ENCODE assay signal across 22 cellular contexts in the genomic region with DNA sequence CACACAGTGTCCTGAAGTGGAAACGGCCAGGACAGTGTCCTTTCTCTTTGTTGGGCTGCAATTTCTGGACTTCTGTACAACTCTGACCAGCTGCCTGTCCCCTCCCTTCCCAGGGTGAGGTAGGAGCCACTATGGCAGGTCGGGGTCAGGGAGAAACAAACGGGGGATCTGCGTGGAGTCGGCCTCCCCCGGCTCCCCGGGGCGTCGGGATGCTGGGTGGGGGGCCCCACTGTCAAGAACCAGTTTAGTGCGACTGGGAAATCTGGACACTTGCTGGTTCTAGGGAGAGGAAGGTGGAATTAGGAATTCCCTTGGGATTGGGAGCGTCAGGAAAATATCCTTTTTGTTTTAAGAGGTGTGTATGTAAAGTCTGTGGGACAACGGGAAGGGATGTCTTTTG. TPM values are rescaled to one million over a fixed set of nuclear protein-coding genes. Genes with fewer than 3 reads are reported as not detected.
A peak's percentile ranks its signal among the peaks of the same experiment; 100 is the strongest.
DNase-seq lines count a peak whose midpoint lies in the region; ATAC-seq and TF ChIP-seq lines count a peak whose summit lies in the region.
"Had no signal": no experiment of that assay in that cellular context is flagged by ENCODE, and none has a peak within 500 bp of the region (broad histone marks: within the 10 kb centered on the region; RNA-seq: fewer than 3 reads in every experiment).

No MANE protein-coding gene starts in this region.

- H3K9me3 Mint-ChIP-seq in activated CD8-positive, alpha-beta memory T cell treated with anti-CD3 and anti-CD28 coated beads, Interleukin-2, amount 10 ng/mL, durations not matched to agents 7 days and 5 days (ENCODE audit: low read depth) = no peaks in the 10 kb centered on the region
- H3K9me3 Mint-ChIP-seq: CD8-positive, alpha-beta T cell had no signal

- H3K27me3 Mint-ChIP-seq in activated CD8-positive, alpha-beta memory T cell treated with anti-CD3 and anti-CD28 coated beads, Interleukin-2, amount 10 ng/mL, durations not matched to agents 7 days and 5 days = peaks cover 16% of the 10 kb centered on the region

- TF ChIP-seq CTCF in BJ (IDR thresholded peaks at IDR 0.05; ENCODE audit: insufficient read depth, low read depth, low read length) = no peak
- TF ChIP-seq CTCF in fibroblast of villous mesenchyme (IDR thresholded peaks at IDR 0.05; ENCODE audit: insufficient read depth, low read depth, low read length) = no peak
- no peak for TF ChIP-seq CTCF in thoracic aorta (IDR thresholded peaks at IDR 0.05)

- H3K36me3 ChIP-seq in BJ (ENCODE audit: control insufficient read depth, insufficient read depth, low read length) = no peaks in the 10 kb centered on the region
- H3K36me3 ChIP-seq in thoracic aorta = no peaks in the 10 kb centered on the region
- H3K36me3 ChIP-seq: BLaER1 treated with 17β-estradiol and CSF1 and Interleukin-3, amounts not matched to agents 10 nM and 100 nM had no signal

- POLR2A ChIA-PET in BJ (lab: Charles Lee) = no interaction called here

- no peaks in the 10 kb centered on the region for H3K27me3 ChIP-seq in BJ (ENCODE audit: control insufficient read depth, insufficient read depth, low read length)
- H3K27me3 ChIP-seq in thoracic aorta (replicated peaks; ENCODE audit: insufficient read depth) = no peaks in the 10 kb centered on the region

- H3K9me3 ChIP-seq in thoracic aorta = no peaks in the 10 kb centered on the region

- DNase-seq in activated CD8-positive, alpha-beta memory T cell treated with anti-CD3 and anti-CD28 coated beads, Interleukin-2, amount 10 ng/mL, durations not matched to agents 7 days and 5 days = no peak
- no peak for DNase-seq in activated CD8-positive, alpha-beta memory T cell treated with anti-CD3 and anti-CD28 coated beads, Interleukin-2, amount 50 U/mL, for 48 hours
- DNase-seq in BJ (ENCODE audit: low read depth) (no peak), fibroblast of villous mesenchyme (ENCODE audit: low read depth) (peak; percentile 1), thoracic aorta (ENCODE audit: low spot score) (no peak), NCI-H2196 treated with DMSO at 0.1 percent for 48 hours (lab: John Stamatoyannopoulos, UW; ENCODE audit: unreplicated experiment) (no peak)
- no peak for DNase-seq in activated effector memory CD4-positive, alpha-beta T cell treated with anti-CD3 and anti-CD28 coated beads, Interleukin-2, amount 50 U/mL, for 16 hours
- DNase-seq: CD8-positive, alpha-beta T cell; COR-L47; DMS 273 treated with DMSO at 0.1 percent for 48 hours; DMS53; DND-41; EL; H9 had no signal

- no peak for ATAC-seq in activated CD8-positive, alpha-beta memory T cell treated with anti-CD3 and anti-CD28 coated beads, Interleukin-2, amount 10 ng/mL, durations not matched to agents 7 days and 5 days
- ATAC-seq in thoracic aorta (ENCODE audit: insufficient number of reproducible peaks, low FRiP score, low read depth) = no peak
- ATAC-seq: CD8-positive, alpha-beta T cell; GM12878; HepG2 had no signal

- no peaks in the 10 kb centered on the region for H3K4me1 Mint-ChIP-seq in activated CD8-positive, alpha-beta memory T cell treated with anti-CD3 and anti-CD28 coated beads, Interleukin-2, amount 10 ng/mL, durations not matched to agents 7 days and 5 days
- H3K4me1 Mint-ChIP-seq: H9 had no signal

- no peak overlapping the region for H3K27ac ChIP-seq in thoracic aorta
- H3K27ac ChIP-seq: 22Rv1; BLaER1 treated with 17β-estradiol and CSF1 and Interleukin-3, amounts not matched to agents 10 nM and 100 nM had no signal

- CTCF ChIA-PET in activated CD8-positive, alpha-beta memory T cell treated with anti-CD3 and anti-CD28 coated beads, Interleukin-2, amount 10 ng/mL, durations not matched to agents 7 days and 5 days (lab: Charles Lee) = interaction anchor here (1.6 kb wide), 1 partner anchor 7 kb away, joined by 3 read pairs; no protein-coding TSS in a partner anchor
- CTCF ChIA-PET in BJ (lab: Yijun Ruan, JAX) = no interaction called here

- H3K4me3 ChIP-seq in BJ (ENCODE audit: low read depth, low read length) = peak overlapping the region; percentile 24
- peak overlapping the region; percentile 67 for H3K4me3 ChIP-seq in fibroblast of villous mesenchyme (ENCODE audit: low read depth, low read length)
- peak overlapping the region; percentile 62 for H3K4me3 ChIP-seq in thoracic aorta
- H3K4me3 ChIP-seq: BLaER1 treated with 17β-estradiol and CSF1 and Interleukin-3, amounts not matched to agents 10 nM and 100 nM; GM12878 had no signal

- no peak overlapping the region for H3K27ac Mint-ChIP-seq in activated CD8-positive, alpha-beta memory T cell treated with anti-CD3 and anti-CD28 coated beads, Interleukin-2, amount 10 ng/mL, durations not matched to agents 7 days and 5 days
- H3K27ac Mint-ChIP-seq: CD8-positive, alpha-beta T cell; H9 had no signal

- H3K4me1 ChIP-seq in thoracic aorta (ENCODE audit: control insufficient read depth in 1 of 2, low read depth in 2 of 2) = no peaks in the 10 kb centered on the region

- H3K4me3 Mint-ChIP-seq in activated CD8-positive, alpha-beta memory T cell treated with anti-CD3 and anti-CD28 coated beads, Interleukin-2, amount 10 ng/mL, durations not matched to agents 7 days and 5 days = peak overlapping the region; percentile 41
- H3K4me3 Mint-ChIP-seq: CD8-positive, alpha-beta T cell; H9 had no signal

- no peaks in the 10 kb centered on the region for H3K36me3 Mint-ChIP-seq in activated CD8-positive, alpha-beta memory T cell treated with anti-CD3 and anti-CD28 coated beads, Interleukin-2, amount 10 ng/mL, durations not matched to agents 7 days and 5 days
- H3K36me3 Mint-ChIP-seq: CD8-positive, alpha-beta T cell had no signal

RNA-seq across cellular contexts. Expression of gene SYCE1, which starts 0.6 kb away (rescaled TPM):
- 1 to 10 TPM; 1.4 to 2.1 TPM for total RNA-seq in activated CD8-positive, alpha-beta memory T cell treated with anti-CD3 and anti-CD28 coated beads, Interleukin-2, amount 10 ng/mL, durations not matched to agents 7 days and 5 days
- 0.78 and 0.94 TPM in 2 replicates for polyA plus RNA-seq in BJ (2011; rRNA removed)
- polyA minus RNA-seq in BJ (2011; rRNA and poly(A)+ RNA removed) = 0.47 TPM in 1 of 2 replicates, not detected in the other
- 1.3 and 1.6 TPM in 2 replicates for total RNA-seq in fibroblast of villous mesenchyme
- total RNA-seq in thoracic aorta = 1 to 10 TPM in 1 of 2 donors, not detected in 1; 1.8 TPM
- total RNA-seq: A673, G401, GM12878, H1, H9, HepG2 had no signal
- polyA plus RNA-seq: AG04450, GM12878, H1, HepG2 had no signal

RNA-seq across cellular contexts. Expression of gene CYP2E1, which starts 37.7 kb away (rescaled TPM):
- total RNA-seq in activated CD8-positive, alpha-beta memory T cell treated with anti-CD3 and anti-CD28 coated beads, Interleukin-2, amount 10 ng/mL, durations not matched to agents 7 days and 5 days = under 1 TPM in 1 of 2 experiments, not detected in 1; 0.26 TPM
- polyA plus RNA-seq in BJ (2011; rRNA removed) = 1.3 and 1.9 TPM in 2 replicates
- 0.36 and 0.38 TPM in 2 replicates for polyA minus RNA-seq in BJ (2011; rRNA and poly(A)+ RNA removed)
- 1.3 and 1.6 TPM in 2 replicates for total RNA-seq in fibroblast of villous mesenchyme
- 1 to 10 TPM; 2.9 to 5.3 TPM for total RNA-seq in thoracic aorta
- total RNA-seq: H1 had no signal
